In the genomic region with DNA sequence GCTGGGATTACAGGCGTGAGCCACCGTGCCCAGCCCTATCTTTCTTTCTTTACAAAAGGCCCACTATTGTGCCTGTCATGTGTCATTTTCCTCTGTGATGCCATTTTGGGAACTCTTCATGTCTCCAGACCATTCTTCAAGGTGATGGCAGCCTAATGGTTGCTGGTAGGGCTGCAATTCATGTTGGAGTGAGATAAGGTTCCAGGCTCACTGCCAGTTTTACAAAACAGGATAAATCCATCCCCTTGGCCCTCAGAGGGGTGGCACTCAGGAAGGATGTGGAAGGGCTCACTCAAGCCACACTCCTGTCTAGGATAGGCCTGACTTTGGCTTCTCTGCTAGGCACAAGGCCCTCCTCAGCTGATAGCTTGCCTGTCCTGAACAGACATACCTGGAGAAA, we compare ENCODE assay signal across 25 cellular contexts. TPM values are rescaled to one million over a fixed set of nuclear protein-coding genes. Genes with fewer than 3 reads are reported as not detected.
DNase-seq lines count a peak whose midpoint lies in the region; FAIRE-seq and TF ChIP-seq lines count a peak whose summit lies in the region.
"Had no signal": no experiment of that assay in that cellular context is flagged by ENCODE, and none has a peak within 500 bp of the region (broad histone marks: within the 10 kb centered on the region; RNA-seq: fewer than 3 reads in every experiment).

No MANE protein-coding gene starts in this region.

- H3K79me2 ChIP-seq in endothelial cell of umbilical vein (ENCODE audit: control insufficient read depth, insufficient read depth, low read length) (peaks cover 20% of the 10 kb centered on the region), parathyroid adenoma (no peaks in the 10 kb centered on the region), hepatocyte (peaks cover 26% of the 10 kb centered on the region)

- POLR2A ChIA-PET in endothelial cell of umbilical vein (lab: Charles Lee), result no interaction called here

- TF ChIP-seq POLR2A in endothelial cell of umbilical vein (IDR thresholded peaks at IDR 0.05; ENCODE audit: low read depth, low read length), result no peak

- H3K36me3 ChIP-seq in endothelial cell of umbilical vein (ENCODE audit: control insufficient read depth in 2 of 2, extremely low read depth in 1 of 2, insufficient read depth in 2 of 2, low read length in 2 of 2) (no peaks in the 10 kb centered on the region), parathyroid adenoma (ENCODE audit: control insufficient read depth, insufficient read depth, low read length) (no peaks in the 10 kb centered on the region), hepatocyte (replicated peaks; ENCODE audit: insufficient read depth, low read depth) (no peaks in the 10 kb centered on the region)
- H3K36me3 ChIP-seq: BLaER1 treated with 17β-estradiol and CSF1 and Interleukin-3, amounts not matched to agents 10 nM and 100 nM; HAP-1; upper lobe of left lung had no signal

- H3K27me3 Mint-ChIP-seq in activated T-cell treated with anti-CD3 and anti-CD28 coated beads, Interleukin-2, amount 50 U/mL, for 24 hours, result peaks cover 28% of the 10 kb centered on the region
- H3K27me3 Mint-ChIP-seq: naive thymus-derived CD8-positive, alpha-beta T cell had no signal

- H3K9ac ChIP-seq in endothelial cell of umbilical vein (replicated peaks; ENCODE audit: extremely low read depth, insufficient read depth, low read length), result no peak overlapping the region
- H3K9ac ChIP-seq in parathyroid adenoma, result no peak overlapping the region
- H3K9ac ChIP-seq: BLaER1 treated with 17β-estradiol and CSF1 and Interleukin-3, amounts not matched to agents 10 nM and 100 nM had no signal

- BruUV-seq in endothelial cell of umbilical vein (replicated peaks; lab: Mats Ljungman, UMichigan), result no TSS peak

- dilution Hi-C loops in endothelial cell of umbilical vein (cut with MboI; ENCODE audit: extremely low pct_ligation_motif_present, low sequenced_read_pairs), result no loop called here

- CTCF ChIA-PET in endothelial cell of umbilical vein (lab: Charles Lee), result no interaction called here

- H3K4me1 ChIP-seq in endothelial cell of umbilical vein (ENCODE audit: control insufficient read depth, extremely low read depth, insufficient read depth, low read length), result peaks cover 31% of the 10 kb centered on the region
- H3K4me1 ChIP-seq in parathyroid adenoma, result peaks cover 2% of the 10 kb centered on the region
- H3K4me1 ChIP-seq in hepatocyte (ENCODE audit: insufficient read depth), result no peaks in the 10 kb centered on the region
- H3K4me1 ChIP-seq: upper lobe of left lung had no signal

- H3K4me1 Mint-ChIP-seq in activated T-cell treated with anti-CD3 and anti-CD28 coated beads, Interleukin-2, amount 50 U/mL, for 24 hours (ENCODE audit: low read depth), result peaks cover 3% of the 10 kb centered on the region

- H3K4me2 ChIP-seq in endothelial cell of umbilical vein (ENCODE audit: insufficient read depth, low read length) (no peak overlapping the region), parathyroid adenoma (ENCODE audit: low read length) (no peak overlapping the region), hepatocyte (no peak overlapping the region)
- H3K4me2 ChIP-seq: BLaER1 treated with 17β-estradiol and CSF1 and Interleukin-3, amounts not matched to agents 10 nM and 100 nM had no signal

- no peaks in the 10 kb centered on the region for H3K36me3 Mint-ChIP-seq in activated T-cell treated with anti-CD3 and anti-CD28 coated beads, Interleukin-2, amount 50 U/mL, for 24 hours (ENCODE audit: low read depth)
- H3K36me3 Mint-ChIP-seq: activated naive CD8-positive, alpha-beta T cell treated with anti-CD3 and anti-CD28 coated beads, Interleukin-2, amount 10 ng/mL, durations not matched to agents 7 days and 5 days; naive thymus-derived CD8-positive, alpha-beta T cell had no signal

- no peak overlapping the region for H3K4me3 ChIP-seq in endothelial cell of umbilical vein (replicated peaks in 1 of 3; ENCODE audit: insufficient read depth in 1 of 3, low read depth in 1 of 3, low read length in 3 of 3)
- H3K4me3 ChIP-seq in parathyroid adenoma (ENCODE audit: low read depth, low read length), result no peak overlapping the region
- H3K4me3 ChIP-seq in hepatocyte, result no peak overlapping the region
- H3K4me3 ChIP-seq: BLaER1 treated with 17β-estradiol and CSF1 and Interleukin-3, amounts not matched to agents 10 nM and 100 nM; HAP-1; upper lobe of left lung had no signal

- H2AFZ ChIP-seq in endothelial cell of umbilical vein (ENCODE audit: low read depth, low read length), result no peak overlapping the region
- peak overlapping the region; percentile 25 for H2AFZ ChIP-seq in parathyroid adenoma
- H2AFZ ChIP-seq in hepatocyte, result no peak overlapping the region

- FAIRE-seq in endothelial cell of umbilical vein (lab: Jason Lieb, UNC), result peak; percentile 71

- DNase-seq in HT1080 (ENCODE audit: low read depth), result peak; percentile 2
- peak; percentile 41 for DNase-seq in UCSD-AML1 (lab: John Stamatoyannopoulos, UW; ENCODE audit: unreplicated experiment)
- peak; percentile 80 for DNase-seq in endothelial cell of umbilical vein (ENCODE audit: low read depth, low spot score)
- DNase-seq in hepatocyte (ENCODE audit: low spot score), result no peak
- no peak for DNase-seq in activated T-cell treated with anti-CD3 and anti-CD28 coated beads, Interleukin-2, amount 50 U/mL, for 24 hours
- no peak for DNase-seq in NOMO-1 treated with DMSO at 0.1 percent for 48 hours (lab: John Stamatoyannopoulos, UW; ENCODE audit: unreplicated experiment)
- no peak for DNase-seq in middle frontal gyrus (ENCODE audit: extremely low spot score, low spot score)
- DNase-seq: activated gamma-delta T cell treated with Interleukin-2 at 50 U/mL for 16 hours; activated naive CD8-positive, alpha-beta T cell treated with anti-CD3 and anti-CD28 coated beads, Interleukin-2, amount 10 ng/mL, durations not matched to agents 7 days and 5 days; activated T-cell treated with anti-CD3 and anti-CD28 coated beads, Interleukin-2, amount 50 U/mL, for 48 hours; DMS79 treated with DMSO at 0.1 percent for 48 hours; GF-D8; islet precursor cell; left ventricle myocardium superior; naive thymus-derived CD8-positive, alpha-beta T cell; NCI-H146; NCI-H446 treated with DMSO at 0.1 percent for 48 hours; stimulated activated CD4-positive, alpha-beta T cell treated with anti-CD3 and anti-CD28 coated beads, Interleukin-4, amount 100 ng/mL, for 4 hours; T1000; upper lobe of left lung had no signal

- no peaks in the 10 kb centered on the region for H3K9me2 ChIP-seq in hepatocyte (replicated peaks; ENCODE audit: insufficient read depth)

- intact Hi-C loops in endothelial cell of umbilical vein (cut with micrococcal nuclease), result loop anchor here (1.0 kb wide), 1 partner anchor 17 kb away; no protein-coding TSS in a partner anchor

- H4K20me1 ChIP-seq in endothelial cell of umbilical vein (replicated peaks; ENCODE audit: control insufficient read depth, extremely low read depth, insufficient read depth, low read length) (no peaks in the 10 kb centered on the region), hepatocyte (ENCODE audit: insufficient read depth, poor library complexity, severe bottlenecking) (no peaks in the 10 kb centered on the region)
- H4K20me1 ChIP-seq: BLaER1 treated with 17β-estradiol and CSF1 and Interleukin-3, amounts not matched to agents 10 nM and 100 nM had no signal

- H3K9me3 Mint-ChIP-seq in activated T-cell treated with anti-CD3 and anti-CD28 coated beads, Interleukin-2, amount 50 U/mL, for 24 hours, result no peaks in the 10 kb centered on the region
- H3K9me3 Mint-ChIP-seq: activated naive CD8-positive, alpha-beta T cell treated with anti-CD3 and anti-CD28 coated beads, Interleukin-2, amount 10 ng/mL, durations not matched to agents 7 days and 5 days; dendritic cell treated with granulocyte-macrophage colony-stimulating factor and Interleukin-4, amounts not matched to agents 40 ng/mL and 50 ng/mL, for 4 days; naive thymus-derived CD8-positive, alpha-beta T cell had no signal

- TF ChIP-seq CTCF in endothelial cell of umbilical vein (IDR thresholded peaks at IDR 0.05; ENCODE audit: extremely low read depth in 1 of 2, insufficient read depth in 1 of 2, low read depth in 1 of 2, low read length in 2 of 2), result no peak
- no peak for TF ChIP-seq CTCF in parathyroid adenoma (IDR thresholded peaks at IDR 0.05)
- no peak for TF ChIP-seq CTCF in hepatocyte (IDR thresholded peaks at IDR 0.05; ENCODE audit: poor library complexity)

- H3K9me3 ChIP-seq in endothelial cell of umbilical vein (replicated peaks; ENCODE audit: control insufficient read depth, insufficient read depth, low read length) (no peaks in the 10 kb centered on the region), parathyroid adenoma (ENCODE audit: control insufficient read depth, low read length) (no peaks in the 10 kb centered on the region), hepatocyte (ENCODE audit: low read depth) (no peaks in the 10 kb centered on the region)
- H3K9me3 ChIP-seq: BLaER1 treated with 17β-estradiol and CSF1 and Interleukin-3, amounts not matched to agents 10 nM and 100 nM; HAP-1; upper lobe of left lung had no signal

- no peak overlapping the region for H3K27ac Mint-ChIP-seq in activated T-cell treated with anti-CD3 and anti-CD28 coated beads, Interleukin-2, amount 50 U/mL, for 24 hours
- H3K27ac Mint-ChIP-seq: activated naive CD8-positive, alpha-beta T cell treated with anti-CD3 and anti-CD28 coated beads, Interleukin-2, amount 10 ng/mL, durations not matched to agents 7 days and 5 days; dendritic cell treated with granulocyte-macrophage colony-stimulating factor and Interleukin-4, amounts not matched to agents 40 ng/mL and 50 ng/mL, for 4 days; naive thymus-derived CD8-positive, alpha-beta T cell had no signal

- no peak overlapping the region for H3K4me3 Mint-ChIP-seq in activated T-cell treated with anti-CD3 and anti-CD28 coated beads, Interleukin-2, amount 50 U/mL, for 24 hours
- H3K4me3 Mint-ChIP-seq: activated naive CD8-positive, alpha-beta T cell treated with anti-CD3 and anti-CD28 coated beads, Interleukin-2, amount 10 ng/mL, durations not matched to agents 7 days and 5 days; dendritic cell treated with granulocyte-macrophage colony-stimulating factor and Interleukin-4, amounts not matched to agents 40 ng/mL and 50 ng/mL, for 4 days; naive thymus-derived CD8-positive, alpha-beta T cell had no signal

- H3K9me1 ChIP-seq in endothelial cell of umbilical vein (replicated peaks; ENCODE audit: control insufficient read depth, extremely low read depth, insufficient read depth, low read length), result no peaks in the 10 kb centered on the region

- no peaks in the 10 kb centered on the region for H3K27me3 ChIP-seq in endothelial cell of umbilical vein (ENCODE audit: control insufficient read depth in 2 of 2, insufficient read depth in 2 of 2, low read length in 2 of 2)
- H3K27me3 ChIP-seq in parathyroid adenoma (ENCODE audit: control insufficient read depth, insufficient read depth, low read length), result no peaks in the 10 kb centered on the region
- H3K27me3 ChIP-seq in hepatocyte, result no peaks in the 10 kb centered on the region
- H3K27me3 ChIP-seq: upper lobe of left lung had no signal

- H3K27ac ChIP-seq in endothelial cell of umbilical vein (ENCODE audit: insufficient read depth, low read depth, low read length) (peak overlapping the region; percentile 1), parathyroid adenoma (no peak overlapping the region), hepatocyte (no peak overlapping the region)
- H3K27ac ChIP-seq: BLaER1 treated with 17β-estradiol and CSF1 and Interleukin-3, amounts not matched to agents 10 nM and 100 nM had no signal

- 76% methylated on average over 2 of the region's 2 CpGs for WGBS in hepatocyte (ENCODE audit: low lambda C conversion rate, missing lambda C conversion rate)

RNA-seq across cellular contexts. Expression of a gene that starts 3.8 kb away (rescaled TPM):
- total RNA-seq in HT1080 (2014; rRNA removed; shearing (Covaris generic)), result 40.8 and 43.8 TPM in 2 replicates
- polyA plus RNA-seq in HT1080 (2015; cell fraction: cytosol; rRNA removed), result 86.0 and 99.3 TPM in 2 replicates
- polyA plus RNA-seq in HT1080 (2015; cell fraction: nucleus; rRNA removed), result 53.1 and 65.3 TPM in 2 replicates
- 98.3 and 99.2 TPM in 2 replicates for total RNA-seq in endothelial cell of umbilical vein
- polyA plus RNA-seq in endothelial cell of umbilical vein, result 37.2 and 61.7 TPM in 2 replicates
- polyA plus RNA-seq in endothelial cell of umbilical vein (2011; cell fraction: cytosol; rRNA removed), result 77.2 and 78.1 TPM in 2 replicates
- polyA plus RNA-seq in endothelial cell of umbilical vein (2011; cell fraction: nucleus; rRNA removed), result 40.4 and 68.7 TPM in 2 replicates
- polyA plus RNA-seq in endothelial cell of umbilical vein (2012), result 168 and 221 TPM in 2 replicates
- 8.1 and 10.6 TPM in 2 replicates for polyA minus RNA-seq in endothelial cell of umbilical vein
- 1.7 TPM for polyA minus RNA-seq in endothelial cell of umbilical vein (2011; cell fraction: cytosol; rRNA and poly(A)+ RNA removed)
- polyA minus RNA-seq in endothelial cell of umbilical vein (2011; cell fraction: nucleus; rRNA and poly(A)+ RNA removed), result 16.7 and 18.2 TPM in 2 replicates
- total RNA-seq in hepatocyte, result 212 and 239 TPM in 2 replicates
- polyA plus RNA-seq in hepatocyte, result 257 and 305 TPM in 2 replicates

RNA-seq across cellular contexts. Expression of a gene that starts 16.2 kb away (rescaled TPM):
- total RNA-seq in HT1080 (2014; rRNA removed; shearing (Covaris generic)), result 198 and 210 TPM in 2 replicates
- 231 and 253 TPM in 2 replicates for polyA plus RNA-seq in HT1080 (2015; cell fraction: cytosol; rRNA removed)
- 98.4 and 111 TPM in 2 replicates for polyA plus RNA-seq in HT1080 (2015; cell fraction: nucleus; rRNA removed)
- 227 and 233 TPM in 2 replicates for total RNA-seq in endothelial cell of umbilical vein
- 235 and 332 TPM in 2 replicates for polyA plus RNA-seq in endothelial cell of umbilical vein
- polyA plus RNA-seq in endothelial cell of umbilical vein (2011; cell fraction: cytosol; rRNA removed), result 334 and 366 TPM in 2 replicates
- polyA plus RNA-seq in endothelial cell of umbilical vein (2011; cell fraction: nucleus; rRNA removed), result 160 and 210 TPM in 2 replicates
- polyA plus RNA-seq in endothelial cell of umbilical vein (2012), result 392 and 441 TPM in 2 replicates
- 115 and 146 TPM in 2 replicates for polyA minus RNA-seq in endothelial cell of umbilical vein
- polyA minus RNA-seq in endothelial cell of umbilical vein (2011; cell fraction: cytosol; rRNA and poly(A)+ RNA removed), result 10.8 TPM
- 24.7 and 35.3 TPM in 2 replicates for polyA minus RNA-seq in endothelial cell of umbilical vein (2011; cell fraction: nucleus; rRNA and poly(A)+ RNA removed)
- total RNA-seq in hepatocyte, result 267 and 271 TPM in 2 replicates
- 506 and 616 TPM in 2 replicates for polyA plus RNA-seq in hepatocyte

RNA-seq across cellular contexts. Expression of a gene that starts 30.1 kb away (rescaled TPM):
- total RNA-seq in HT1080 (2014; rRNA removed; shearing (Covaris generic)), result not detected in 2 replicates
- polyA plus RNA-seq in HT1080 (2015; cell fraction: cytosol; rRNA removed), result not detected in 2 replicates
- polyA plus RNA-seq in HT1080 (2015; cell fraction: nucleus; rRNA removed), result not detected in 2 replicates
- total RNA-seq in endothelial cell of umbilical vein, result 8.2 and 10.5 TPM in 2 replicates
- 4.2 and 4.6 TPM in 2 replicates for polyA plus RNA-seq in endothelial cell of umbilical vein
- polyA plus RNA-seq in endothelial cell of umbilical vein (2011; cell fraction: cytosol; rRNA removed), result 5.6 and 6.2 TPM in 2 replicates
- polyA plus RNA-seq in endothelial cell of umbilical vein (2011; cell fraction: nucleus; rRNA removed), result 2.6 TPM in 2 replicates
- 4.4 and 8.0 TPM in 2 replicates for polyA plus RNA-seq in endothelial cell of umbilical vein (2012)
- 1.3 and 3.2 TPM in 2 replicates for polyA minus RNA-seq in endothelial cell of umbilical vein
- not detected for polyA minus RNA-seq in endothelial cell of umbilical vein (2011; cell fraction: cytosol; rRNA and poly(A)+ RNA removed)
- 0.63 TPM in 1 of 2 replicates, not detected in the other for polyA minus RNA-seq in endothelial cell of umbilical vein (2011; cell fraction: nucleus; rRNA and poly(A)+ RNA removed)
- 14.7 and 16.0 TPM in 2 replicates for total RNA-seq in hepatocyte
- 6.6 and 6.9 TPM in 2 replicates for polyA plus RNA-seq in hepatocyte
- total RNA-seq: activated naive CD8-positive, alpha-beta T cell treated with anti-CD3 and anti-CD28 coated beads, Interleukin-2, amount 10 ng/mL, durations not matched to agents 7 days and 5 days; naive thymus-derived CD8-positive, alpha-beta T cell; RPMI7951 had no signal
- polyA plus RNA-seq: naive thymus-derived CD8-positive, alpha-beta T cell had no signal

RNA-seq across cellular contexts. Expression of a gene that starts 49.3 kb away (rescaled TPM):
- 2.0 and 2.9 TPM in 2 replicates for total RNA-seq in HT1080 (2014; rRNA removed; shearing (Covaris generic))
- polyA plus RNA-seq in HT1080 (2015; cell fraction: cytosol; rRNA removed), result 7.9 and 8.8 TPM in 2 replicates
- polyA plus RNA-seq in HT1080 (2015; cell fraction: nucleus; rRNA removed), result 7.0 and 7.2 TPM in 2 replicates
- total RNA-seq in endothelial cell of umbilical vein (0.88 and 1.4 TPM in 2 replicates), hepatocyte (28.1 and 37.7 TPM in 2 replicates)
- polyA plus RNA-seq in endothelial cell of umbilical vein (0.92 and 1.4 TPM in 2 replicates), hepatocyte (39.1 and 45.4 TPM in 2 replicates)
- polyA plus RNA-seq in endothelial cell of umbilical vein (2011; cell fraction: cytosol; rRNA removed), result 1.9 and 2.1 TPM in 2 replicates
- 1.1 and 1.5 TPM in 2 replicates for polyA plus RNA-seq in endothelial cell of umbilical vein (2011; cell fraction: nucleus; rRNA removed)
- 0.80 and 0.88 TPM in 2 replicates for polyA plus RNA-seq in endothelial cell of umbilical vein (2012)
- 1.3 and 3.2 TPM in 2 replicates for polyA minus RNA-seq in endothelial cell of umbilical vein
- not detected for polyA minus RNA-seq in endothelial cell of umbilical vein (2011; cell fraction: cytosol; rRNA and poly(A)+ RNA removed)
- 0.77 and 0.87 TPM in 2 replicates for polyA minus RNA-seq in endothelial cell of umbilical vein (2011; cell fraction: nucleus; rRNA and poly(A)+ RNA removed)
- total RNA-seq: RPMI7951 had no signal

Comparison
In these comparisons a context has a peak if more than half of its experiments do, and no peak if none do; other contexts are left out.
1. DNase-seq: peak in HT1080 (single experiment), UCSD-AML1 (single experiment) and endothelial cell of umbilical vein (single experiment); none in hepatocyte (single experiment), activated T-cell treated with anti-CD3 and anti-CD28 coated beads, Interleukin-2, amount 50 U/mL, for 24 hours (single experiment), NOMO-1 treated with DMSO at 0.1 percent for 48 hours (single experiment) and middle frontal gyrus (single experiment).